Comparison of ENCODE assay signal across 12 cellular contexts in the genomic region with DNA sequence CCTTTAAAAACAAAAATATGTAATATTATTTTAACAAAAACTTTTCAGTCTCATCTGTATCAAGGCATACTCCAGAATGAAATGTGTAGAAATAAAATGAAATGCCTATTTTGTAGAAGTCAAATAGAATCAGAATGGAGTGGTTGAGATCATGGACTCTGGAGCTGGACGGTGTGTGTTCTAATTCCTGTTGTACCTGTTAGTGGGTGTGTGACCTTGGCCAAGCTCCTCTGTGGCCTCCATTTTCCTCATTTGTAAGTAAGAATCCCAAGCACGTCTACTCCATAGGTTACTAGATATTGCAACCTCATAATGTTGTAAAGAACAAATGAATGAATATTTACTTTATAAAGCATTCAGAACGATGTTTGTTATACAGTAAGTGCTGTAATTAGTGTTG.
DNase-seq lines count a peak whose midpoint lies in the region; TF ChIP-seq lines count a peak whose summit lies in the region.
"Had no signal": no experiment of that assay in that cellular context is flagged by ENCODE, and none has a peak within 500 bp of the region (broad histone marks: within the 10 kb centered on the region; RNA-seq: fewer than 3 reads in every experiment).

No MANE protein-coding gene starts in this region.

- intact Hi-C loops in lower leg skin (cut with DNase I; ENCODE audit: low total_unique reads) = no loop called here

- H3K4me1 Mint-ChIP-seq in glutamatergic neuron (ENCODE audit: low read depth, unreplicated experiment) = peaks cover 29% of the 10 kb centered on the region

- no peaks in the 10 kb centered on the region for H3K79me2 ChIP-seq in GM23248 (ENCODE audit: insufficient read depth)
- no peaks in the 10 kb centered on the region for H3K79me2 ChIP-seq in OCI-LY3 (ENCODE audit: low read length)

- TF ChIP-seq CTCF in OCI-LY3 (IDR thresholded peaks at IDR 0.05; ENCODE audit: low read depth, low read length) (no peak), glutamatergic neuron (IDR thresholded peaks at IDR 0.05; ENCODE audit: partially characterized antibody, unreplicated experiment) (no peak), lower leg skin (IDR thresholded peaks at IDR 0.05) (no peak)

- H3K4me3 ChIP-seq in GM23248 (no peak overlapping the region), OCI-LY3 (ENCODE audit: low read length) (0 out of 2 replicates have a peak overlapping the region, but pooled peaks have one; percentile 24), lower leg skin (ENCODE audit: low read depth, poor library complexity, severe bottlenecking) (no peak overlapping the region)
- H3K4me3 ChIP-seq: A549, SJSA1 had no signal

- no peaks in the 10 kb centered on the region for H3F3A ChIP-seq in GM23248 (ENCODE audit: insufficient read depth)

- H3K4me3 Mint-ChIP-seq in glutamatergic neuron (ENCODE audit: unreplicated experiment) = no peak overlapping the region
- H3K4me3 Mint-ChIP-seq: CD4-positive, CD25-positive, alpha-beta regulatory T cell had no signal

- H3K27me3 Mint-ChIP-seq in glutamatergic neuron (ENCODE audit: unreplicated experiment) = no peaks in the 10 kb centered on the region
- H3K27me3 Mint-ChIP-seq: CD4-positive, CD25-positive, alpha-beta regulatory T cell had no signal

- H3K9me3 Mint-ChIP-seq in glutamatergic neuron (ENCODE audit: unreplicated experiment) = peaks cover 2% of the 10 kb centered on the region

- peak overlapping the region; percentile 62 for H3K27ac Mint-ChIP-seq in glutamatergic neuron (ENCODE audit: unreplicated experiment)
- H3K27ac Mint-ChIP-seq: CD4-positive, CD25-positive, alpha-beta regulatory T cell had no signal

- H3K9me3 ChIP-seq in GM23248 (ENCODE audit: low read depth) = no peaks in the 10 kb centered on the region
- no peaks in the 10 kb centered on the region for H3K9me3 ChIP-seq in OCI-LY3 (ENCODE audit: insufficient read depth, low read length)
- H3K9me3 ChIP-seq: A549, SJSA1 had no signal

- peak; percentile 23 for DNase-seq in NCI-H146 (lab: John Stamatoyannopoulos, UW)
- no peak for DNase-seq in NCI-H146 treated with DMSO at 0.1 percent for 48 hours (lab: John Stamatoyannopoulos, UW; ENCODE audit: unreplicated experiment)
- DNase-seq in GM23248 = no peak
- DNase-seq in glutamatergic neuron = no peak
- no peak for DNase-seq in activated CD4-positive, alpha-beta T cell treated with anti-CD3 and anti-CD28 coated beads for 1 hour
- no peak for DNase-seq in lower leg skin (ENCODE audit: low spot score in 2 of 2)
- no peak for DNase-seq in activated T-cell treated with anti-CD3 and anti-CD28 coated beads for 4 hours
- DNase-seq: CD4-positive, CD25-positive, alpha-beta regulatory T cell; GOT3 had no signal

- H3K27me3 ChIP-seq in GM23248 (replicated peaks; ENCODE audit: insufficient read depth) = no peaks in the 10 kb centered on the region
- H3K27me3 ChIP-seq in OCI-LY3 (ENCODE audit: low read depth, low read length) = no peaks in the 10 kb centered on the region
- H3K27me3 ChIP-seq: SJSA1 had no signal

- in situ Hi-C loops in GM23248 (cut with MboI) = loop anchor here (25.0 kb wide), 2 partner anchors 608 to 883 kb away; no protein-coding TSS in a partner anchor

- 82 to 85% methylated on average over 3 of the region's 3 CpGs for WGBS in GM23248 (ENCODE audit: low coverage in 1 of 2, low lambda C conversion rate in 2 of 2, missing lambda C conversion rate in 2 of 2), 2 experiments
- WGBS in lower leg skin, 2 donors = 73 to 75% methylated on average over 3 of the region's 3 CpGs

- H2AFZ ChIP-seq in GM23248 (0 out of 2 replicates have a peak overlapping the region, but pooled peaks have one; percentile 4), OCI-LY3 (ENCODE audit: low read depth, low read length) (peak overlapping the region; percentile 61)

- TF ChIP-seq POLR2A in lower leg skin (IDR thresholded peaks at IDR 0.05) = no peak

- H3K27ac ChIP-seq in GM23248 (no peak overlapping the region), OCI-LY3 (ENCODE audit: low read length) (peak overlapping the region; percentile 12; the same call in 1 of the 2 replicates)
- H3K27ac ChIP-seq: A549, SJSA1 had no signal

- H3K4me1 ChIP-seq in GM23248 (ENCODE audit: insufficient read depth) = no peaks in the 10 kb centered on the region
- H3K4me1 ChIP-seq in OCI-LY3 (ENCODE audit: low read length) = peaks cover 61% of the 10 kb centered on the region
- H3K4me1 ChIP-seq: A549, SJSA1 had no signal

- H3K36me3 Mint-ChIP-seq in glutamatergic neuron (ENCODE audit: unreplicated experiment) = no peaks in the 10 kb centered on the region
- H3K36me3 Mint-ChIP-seq: CD4-positive, CD25-positive, alpha-beta regulatory T cell had no signal

- no peaks in the 10 kb centered on the region for H4K20me1 ChIP-seq in GM23248 (ENCODE audit: insufficient read depth)
- no peaks in the 10 kb centered on the region for H4K20me1 ChIP-seq in OCI-LY3 (ENCODE audit: insufficient read depth, low read length)

- H3K9ac ChIP-seq in GM23248 = no peak overlapping the region
- peak overlapping the region; percentile 29; the same call in 1 of the 2 replicates for H3K9ac ChIP-seq in OCI-LY3 (ENCODE audit: low read length)

- H3K4me2 ChIP-seq in GM23248 (ENCODE audit: unreplicated experiment) (no peak overlapping the region), OCI-LY3 (ENCODE audit: low read length) (peak overlapping the region; percentile 45)
- H3K4me2 ChIP-seq: A549 had no signal

- no peaks in the 10 kb centered on the region for H3K36me3 ChIP-seq in GM23248 (ENCODE audit: low read depth)
- no peaks in the 10 kb centered on the region for H3K36me3 ChIP-seq in OCI-LY3 (replicated peaks; ENCODE audit: low read depth, low read length)

- H3K9me2 ChIP-seq in GM23248 (ENCODE audit: insufficient read depth) = no peaks in the 10 kb centered on the region
